Comparison of ENCODE assay signal across 8 cellular contexts in the genomic region with DNA sequence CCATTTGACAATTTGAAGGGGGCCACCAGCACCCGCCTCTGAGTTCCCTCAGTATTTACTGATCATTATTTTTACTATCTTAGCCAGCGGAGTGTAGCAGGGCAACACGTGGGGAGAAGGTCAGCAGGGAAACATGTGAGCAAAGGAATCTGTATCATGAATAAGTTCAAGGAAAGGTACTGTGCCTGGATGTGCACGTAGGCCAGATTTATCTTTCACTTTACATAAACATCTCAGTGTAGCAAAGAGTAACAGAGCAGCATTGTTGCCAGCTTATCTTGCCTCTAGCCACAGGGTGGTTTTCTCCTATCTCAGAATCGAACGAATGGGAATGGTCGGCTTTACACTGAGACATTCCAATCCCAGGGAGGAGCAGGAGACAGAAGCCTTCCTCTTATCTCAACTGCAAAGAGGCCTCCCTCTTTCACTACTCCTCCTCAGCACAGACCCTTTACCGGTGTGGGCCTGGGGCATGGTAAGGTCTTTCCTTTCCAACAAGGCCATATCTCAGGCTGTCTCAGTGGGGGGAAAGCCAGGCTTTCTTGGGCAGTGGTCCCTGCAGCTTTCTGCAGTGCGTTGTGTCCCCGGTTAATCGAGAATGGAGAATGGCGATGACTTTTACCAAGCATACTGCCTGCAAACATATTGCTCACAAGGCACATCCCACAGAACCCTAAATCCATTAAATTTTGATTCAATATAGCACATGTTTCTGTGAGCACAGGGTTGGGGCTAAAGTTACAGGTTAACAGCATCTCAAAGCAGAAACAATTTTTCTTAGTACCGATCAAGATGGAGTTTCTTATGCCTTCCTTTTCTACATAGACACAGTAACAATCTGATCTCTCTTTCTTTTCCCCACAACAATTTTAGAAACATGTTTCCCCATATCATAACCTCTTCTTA. TPM values are rescaled to one million over a fixed set of nuclear protein-coding genes. Genes with fewer than 3 reads are reported as not detected.
A peak's percentile ranks its signal among the peaks of the same experiment; 100 is the strongest.
DNase-seq lines count a peak whose midpoint lies in the region; ATAC-seq, FAIRE-seq and TF ChIP-seq lines count a peak whose summit lies in the region.
"Not testable (repeated sequence)": the region's sequence is repeated elsewhere in the genome, so short reads cannot be mapped to it uniquely, and the experiment has no call there.

No MANE protein-coding gene starts in this region.

- peak overlapping the region; percentile 79 for H3K27ac ChIP-seq in H9 (ENCODE audit: insufficient read length, low read depth, low read length)
- H3K27ac ChIP-seq in endothelial cell of umbilical vein (ENCODE audit: insufficient read depth, low read depth, low read length); stomach: not testable (repeated sequence)

- peak; percentile 33 for DNase-seq in H9
- DNase-seq in OCI-M2 (lab: John Stamatoyannopoulos, UW; ENCODE audit: unreplicated experiment) = peak; percentile 61
- DNase-seq in WTC11 (ENCODE audit: low spot score); endothelial cell of umbilical vein (ENCODE audit: low read depth, low spot score): not testable (repeated sequence)
- peak; percentile 27 for DNase-seq in astrocyte of the hippocampus (ENCODE audit: low read depth, low spot score)
- peak; percentile 45 for DNase-seq in iris pigment epithelial cell (ENCODE audit: low read depth)
- DNase-seq in mucosa of gallbladder (ENCODE audit: low spot score) = peak; percentile 61
- peak; percentile 21 for DNase-seq in stomach

- H4K5ac ChIP-seq in H9 (ENCODE audit: insufficient read length, low read depth, low read length) = peak overlapping the region; percentile 54

- POLR2A ChIA-PET in WTC11 (lab: Charles Lee) = interaction anchor here (1.0 kb wide), 1 partner anchor 48 kb away, joined by 4 read pairs; no protein-coding TSS in a partner anchor
- POLR2A ChIA-PET in endothelial cell of umbilical vein (lab: Charles Lee) = not testable (repeated sequence)

- no CpG with 5 or more reads among the region's 13 CpGs for WGBS in H9 (ENCODE audit: extremely low coverage, insufficient read length, low lambda C conversion rate)
- 44 to 64% (median 50%) methylated on average over 13 of the region's 13 CpGs for WGBS in stomach, 5 donors

- not testable (repeated sequence) for H3K27me3 Mint-ChIP-seq in H9 (ENCODE audit: low read depth); WTC11 (ENCODE audit: low read depth)

- H3K4ac ChIP-seq in H9 (ENCODE audit: low read depth, low read length) = not testable (repeated sequence)

- peak overlapping the region; percentile 6 to 95 (median 39) for H3K27ac Mint-ChIP-seq in H9
- H3K27ac Mint-ChIP-seq in WTC11 = peak overlapping the region; percentile 91

- not testable (repeated sequence) for FAIRE-seq in endothelial cell of umbilical vein (lab: Jason Lieb, UNC)

- H4K8ac ChIP-seq in H9 (replicated peaks; ENCODE audit: insufficient read length, low read depth, low read length) = not testable (repeated sequence)

- H3K4me1 Mint-ChIP-seq in H9 (peaks cover 77 to 79% of the 10 kb centered on the region in 2 experiments), WTC11 (peaks cover 88% of the 10 kb centered on the region)

- not testable (repeated sequence) for H3K4me1 ChIP-seq in H9 (ENCODE audit: insufficient read depth, low read length); endothelial cell of umbilical vein (ENCODE audit: control insufficient read depth, extremely low read depth, insufficient read depth, low read length); stomach

- H2AFZ ChIP-seq in H9 (ENCODE audit: low read length) = not testable (repeated sequence)
- H2AFZ ChIP-seq in endothelial cell of umbilical vein (ENCODE audit: low read depth, low read length) = peak overlapping the region; percentile 5

- H2BK5ac ChIP-seq in H9 (ENCODE audit: insufficient read length, low read length) = not testable (repeated sequence)

- not testable (repeated sequence) for H3K14ac ChIP-seq in H9 (ENCODE audit: insufficient read depth, low read length)

- H3K4me3 Mint-ChIP-seq in H9, WTC11: not testable (repeated sequence)

- H3K27me3 ChIP-seq in H9 (ENCODE audit: insufficient read depth, low read length); endothelial cell of umbilical vein (ENCODE audit: control insufficient read depth in 2 of 2, insufficient read depth in 2 of 2, low read length in 2 of 2); stomach: not testable (repeated sequence)

- H3K18ac ChIP-seq in H9 (ENCODE audit: insufficient read length, low read depth, low read length) = not testable (repeated sequence)

- BruUV-seq in endothelial cell of umbilical vein (replicated peaks; lab: Mats Ljungman, UMichigan) = not testable (repeated sequence)

- H3K79me1 ChIP-seq in H9 (ENCODE audit: insufficient read depth, low read depth, low read length, poor library complexity, severe bottlenecking) = not testable (repeated sequence)

- H3K36me3 ChIP-seq in endothelial cell of umbilical vein (ENCODE audit: control insufficient read depth in 2 of 2, extremely low read depth in 1 of 2, insufficient read depth in 2 of 2, low read length in 2 of 2); stomach: not testable (repeated sequence)

- H3K9ac ChIP-seq in H9 (ENCODE audit: extremely low read depth, insufficient read length, low read length); endothelial cell of umbilical vein (replicated peaks; ENCODE audit: extremely low read depth, insufficient read depth, low read length): not testable (repeated sequence)

- H2BK12ac ChIP-seq in H9 (ENCODE audit: insufficient read length, low read depth, low read length) = peak overlapping the region; percentile 2

- H2BK120ac ChIP-seq in H9 (ENCODE audit: low read depth, low read length, poor library complexity, severe bottlenecking) = not testable (repeated sequence)

- H3K23ac ChIP-seq in H9 (ENCODE audit: insufficient read length, low read depth, low read length) = not testable (repeated sequence)

- H3K4me3 ChIP-seq in endothelial cell of umbilical vein (replicated peaks in 1 of 3; ENCODE audit: insufficient read depth in 1 of 3, low read depth in 1 of 3, low read length in 3 of 3); stomach: not testable (repeated sequence)

- H3K9me1 ChIP-seq in endothelial cell of umbilical vein (replicated peaks; ENCODE audit: control insufficient read depth, extremely low read depth, insufficient read depth, low read length) = not testable (repeated sequence)

- not testable (repeated sequence) for H3K9me3 ChIP-seq in H9 (ENCODE audit: control insufficient read depth, low read depth, low read length); endothelial cell of umbilical vein (replicated peaks; ENCODE audit: control insufficient read depth, insufficient read depth, low read length); stomach

- H3K4me2 ChIP-seq in H9 (ENCODE audit: insufficient read depth, insufficient read length, low read length); endothelial cell of umbilical vein (ENCODE audit: insufficient read depth, low read length): not testable (repeated sequence)

- H3T11ph ChIP-seq in H9 (ENCODE audit: low read length) = peak overlapping the region; percentile 26

- ATAC-seq in WTC11 = not testable (repeated sequence)

- not testable (repeated sequence) for H4K91ac ChIP-seq in H9 (ENCODE audit: insufficient read length, low read depth, low read length)

- H3K79me2 ChIP-seq in H9 (ENCODE audit: insufficient read depth, low read length); endothelial cell of umbilical vein (ENCODE audit: control insufficient read depth, insufficient read depth, low read length): not testable (repeated sequence)

- not testable (repeated sequence) for TF ChIP-seq POLR2A in endothelial cell of umbilical vein (IDR thresholded peaks at IDR 0.05; ENCODE audit: low read depth, low read length); stomach (IDR thresholded peaks at IDR 0.05)

- TF ChIP-seq CTCF in H9 (conservative IDR thresholded peaks at IDR 0.05); WTC11 (IDR thresholded peaks at IDR 0.05); endothelial cell of umbilical vein (IDR thresholded peaks at IDR 0.05; ENCODE audit: extremely low read depth in 1 of 2, insufficient read depth in 1 of 2, low read depth in 1 of 2, low read length in 2 of 2); stomach (IDR thresholded peaks at IDR 0.05): not testable (repeated sequence)

- TF ChIP-seq EP300 in stomach (IDR thresholded peaks at IDR 0.05) = not testable (repeated sequence)

- H3K56ac ChIP-seq in H9 (ENCODE audit: insufficient read length, low read depth, low read length) = not testable (repeated sequence)

- CTCF ChIA-PET in WTC11 (lab: Charles Lee) (interaction anchor here (0.6 to 2.0 kb wide), 7 partner anchors 9 to 188 kb away, joined by 3 to 12 read pairs (median 6); no protein-coding TSS in a partner anchor), endothelial cell of umbilical vein (lab: Charles Lee) (interaction anchor here (1.0 to 3.1 kb wide), 4 partner anchors 11 to 135 kb away, joined by 3 to 14 read pairs (median 6); no protein-coding TSS in a partner anchor)

- not testable (repeated sequence) for H4K20me1 ChIP-seq in H9 (ENCODE audit: control insufficient read depth, insufficient read depth, insufficient read length); endothelial cell of umbilical vein (replicated peaks; ENCODE audit: control insufficient read depth, extremely low read depth, insufficient read depth, low read length)

- H2BK20ac ChIP-seq in H9 (ENCODE audit: low read depth, low read length, poor library complexity, severe bottlenecking) = not testable (repeated sequence)

- not testable (repeated sequence) for H2BK15ac ChIP-seq in H9 (ENCODE audit: low read depth, low read length)

- not testable (repeated sequence) for H3K36me3 Mint-ChIP-seq in H9 (ENCODE audit: insufficient read depth in 1 of 3, low read depth in 3 of 3); WTC11

- H2AK5ac ChIP-seq in H9 (ENCODE audit: insufficient read length, low read length) = not testable (repeated sequence)

- not testable (repeated sequence) for H3K9me3 Mint-ChIP-seq in H9, WTC11

- intact Hi-C loops in endothelial cell of umbilical vein (cut with micrococcal nuclease); stomach (cut with DNase I; ENCODE audit: low total_unique reads): not testable (repeated sequence)

- dilution Hi-C loops in endothelial cell of umbilical vein (cut with MboI; ENCODE audit: extremely low pct_ligation_motif_present, low sequenced_read_pairs) = not testable (repeated sequence)

- H3K23me2 ChIP-seq in H9 (ENCODE audit: insufficient read length, low read depth, low read length, poor library complexity, severe bottlenecking) = not testable (repeated sequence)

RNA-seq across cellular contexts. Expression of a gene that starts 23.0 kb away (rescaled TPM):
- total RNA-seq in H9 (2021) = 382 and 390 TPM in 2 replicates
- 39.5 to 43.7 TPM (median 41.6 TPM) in 3 replicates for total RNA-seq in WTC11 (2021)
- total RNA-seq in endothelial cell of umbilical vein = 37.0 and 58.0 TPM in 2 replicates
- polyA plus RNA-seq in endothelial cell of umbilical vein = 47.3 and 51.6 TPM in 2 replicates
- 37.5 and 38.5 TPM in 2 replicates for polyA plus RNA-seq in endothelial cell of umbilical vein (2011; cell fraction: cytosol; rRNA removed)
- polyA plus RNA-seq in endothelial cell of umbilical vein (2011; cell fraction: nucleus; rRNA removed) = 32.0 and 44.9 TPM in 2 replicates
- polyA plus RNA-seq in endothelial cell of umbilical vein (2012) = 23.4 and 26.9 TPM in 2 replicates
- 94.7 and 96.7 TPM in 2 replicates for polyA minus RNA-seq in endothelial cell of umbilical vein
- not detected for polyA minus RNA-seq in endothelial cell of umbilical vein (2011; cell fraction: cytosol; rRNA and poly(A)+ RNA removed)
- polyA minus RNA-seq in endothelial cell of umbilical vein (2011; cell fraction: nucleus; rRNA and poly(A)+ RNA removed) = 25.6 and 46.0 TPM in 2 replicates
- 11.8 TPM for total RNA-seq in mucosa of gallbladder
- 1 to 10 TPM in 3 of 5 donors, under 1 TPM in 1, not detected in 1; 0.58 to 9.4 (median 2.8) TPM for total RNA-seq in stomach
- polyA plus RNA-seq in stomach = 1 to 10 TPM; 2.0 to 3.5 (median 2.1) TPM

RNA-seq across cellular contexts. Expression of a gene that starts 45.3 kb away (rescaled TPM):
- 39.0 and 40.6 TPM in 2 replicates for total RNA-seq in H9 (2021)
- total RNA-seq in WTC11 (2021) = 28.0 to 33.7 TPM (median 32.9 TPM) in 3 replicates
- total RNA-seq in endothelial cell of umbilical vein = 145 and 155 TPM in 2 replicates
- polyA plus RNA-seq in endothelial cell of umbilical vein = 148 and 151 TPM in 2 replicates
- 127 and 135 TPM in 2 replicates for polyA plus RNA-seq in endothelial cell of umbilical vein (2011; cell fraction: cytosol; rRNA removed)
- 173 and 181 TPM in 2 replicates for polyA plus RNA-seq in endothelial cell of umbilical vein (2011; cell fraction: nucleus; rRNA removed)
- polyA plus RNA-seq in endothelial cell of umbilical vein (2012) = 129 and 136 TPM in 2 replicates
- polyA minus RNA-seq in endothelial cell of umbilical vein = 120 and 126 TPM in 2 replicates
- polyA minus RNA-seq in endothelial cell of umbilical vein (2011; cell fraction: cytosol; rRNA and poly(A)+ RNA removed) = 95.6 TPM
- polyA minus RNA-seq in endothelial cell of umbilical vein (2011; cell fraction: nucleus; rRNA and poly(A)+ RNA removed) = 60.0 and 72.9 TPM in 2 replicates
- 141 TPM for total RNA-seq in mucosa of gallbladder
- total RNA-seq in stomach = 100 to 1,000 TPM in 4 of 5 donors, 10 to 100 TPM in 1; 79.1 to 208 (median 160) TPM
- 100 to 1,000 TPM in 2 of 3 donors, 10 to 100 TPM in 1; 93.1 to 281 (median 144) TPM for polyA plus RNA-seq in stomach
